Comparison of ENCODE assay signal across 8 cellular contexts in genomic region chr3:129183569-129184395, GRCh38. TPM values are rescaled to one million over a fixed set of nuclear protein-coding genes. Genes with fewer than 3 reads are reported as not detected.
DNase-seq lines count a peak whose midpoint lies in the region; ATAC-seq and TF ChIP-seq lines count a peak whose summit lies in the region.

Gene CNBP (minus strand): TSS chr3:129183896. CDS start chr3:129171757, 12,139 bp downstream.

- no peaks in the 10 kb centered on the region for H3K27me3 ChIP-seq in H7 (ENCODE audit: control insufficient read depth, insufficient read depth, low read length)

- peak; percentile 100 for ATAC-seq in natural killer cell treated with Interleukin-12 subunit alpha and Interleukin-12 subunit beta and Interleukin-15 and Interleukin-18, amount 100 ng/mL, for 72 hours

- H3K9me3 Mint-ChIP-seq in natural killer cell treated with Interleukin-12 subunit alpha and Interleukin-12 subunit beta and Interleukin-15 and Interleukin-18, amount 100 ng/mL, for 72 hours, result no peaks in the 10 kb centered on the region

- peaks cover 3% of the 10 kb centered on the region for H3K36me3 ChIP-seq in H7 (replicated peaks; ENCODE audit: control insufficient read depth, insufficient read depth, low read length)

- peaks cover 24% of the 10 kb centered on the region for H3K36me3 Mint-ChIP-seq in natural killer cell treated with Interleukin-12 subunit alpha and Interleukin-12 subunit beta and Interleukin-15 and Interleukin-18, amount 100 ng/mL, for 72 hours

- DNase-seq in ELF-1 (ENCODE audit: low read depth, low spot score) (peak; percentile 95), H7 (peak; percentile 98), M059J (ENCODE audit: low read depth) (peak; percentile 95), fibroblast of peridontal ligament (ENCODE audit: extremely low read depth) (peak; percentile 88)
- peak; percentile 91 for DNase-seq in activated T-helper 9 cell treated with anti-CD3 and anti-CD28 coated beads, Interleukin-2, amount 50 U/mL, for 16 hours (ENCODE audit: low read depth)
- DNase-seq in natural killer cell treated with Interleukin-12 subunit alpha and Interleukin-12 subunit beta and Interleukin-15 and Interleukin-18, amount 100 ng/mL, for 72 hours (ENCODE audit: low spot score), result peak; percentile 96
- peak; percentile 91 for DNase-seq in stimulated activated naive CD4-positive, alpha-beta T cell treated with Interleukin-2 at 50 U/mL for 16 hours (lab: John Stamatoyannopoulos, UW)

- peak within 1 kb of the TSS; percentile 90 for H3K4me3 Mint-ChIP-seq in natural killer cell treated with Interleukin-12 subunit alpha and Interleukin-12 subunit beta and Interleukin-15 and Interleukin-18, amount 100 ng/mL, for 72 hours

- peaks cover 26 to 27% of the 10 kb centered on the region in 2 donors for H3K4me1 Mint-ChIP-seq in natural killer cell treated with Interleukin-12 subunit alpha and Interleukin-12 subunit beta and Interleukin-15 and Interleukin-18, amount 100 ng/mL, for 72 hours (ENCODE audit: low read depth in 2 of 2)

- TF ChIP-seq POLR2A in Raji (IDR thresholded peaks at IDR 0.05; ENCODE audit: insufficient read depth, low read depth, low read length), result peak; percentile 93

- peak within 1 kb of the TSS; percentile 100 for H3K4me3 ChIP-seq in H7 (ENCODE audit: insufficient read depth, low read depth, low read length)

- peak within 1 kb of the TSS; percentile 87 to 97 for H3K27ac Mint-ChIP-seq in natural killer cell treated with Interleukin-12 subunit alpha and Interleukin-12 subunit beta and Interleukin-15 and Interleukin-18, amount 100 ng/mL, for 72 hours

- no peaks in the 10 kb centered on the region for H3K27me3 Mint-ChIP-seq in natural killer cell treated with Interleukin-12 subunit alpha and Interleukin-12 subunit beta and Interleukin-15 and Interleukin-18, amount 100 ng/mL, for 72 hours

RNA-seq across cellular contexts. Expression of gene CNBP, which starts in this region (rescaled TPM):
- 351 and 430 TPM in 2 replicates for total RNA-seq in H7 (2014; rRNA removed; shearing (Covaris generic))
- 375 and 380 TPM in 2 replicates for total RNA-seq in M059J (2014; rRNA removed; shearing (Covaris generic))
- total RNA-seq in natural killer cell treated with Interleukin-12 subunit alpha and Interleukin-12 subunit beta and Interleukin-15 and Interleukin-18, amount 100 ng/mL, for 72 hours, result 100 to 1,000 TPM; 230 to 268 TPM

Comparison
In these comparisons a context has a peak if more than half of its experiments do, and no peak if none do; other contexts are left out.
1. Peak in every context shown above with its lines: DNase-seq, ATAC-seq and H3K4me3 ChIP-seq.